Comparison of ENCODE assay signal across 10 cellular contexts in genomic region chr15:84752195-84752594, GRCh38. TPM values are rescaled to one million over a fixed set of nuclear protein-coding genes. Genes with fewer than 3 reads are reported as not detected.
DNase-seq lines count a peak whose midpoint lies in the region; ATAC-seq, FAIRE-seq and TF ChIP-seq lines count a peak whose summit lies in the region.
"Had no signal": no experiment of that assay in that cellular context is flagged by ENCODE, and none has a peak within 500 bp of the region (broad histone marks: within the 10 kb centered on the region; RNA-seq: fewer than 3 reads in every experiment).

No MANE protein-coding gene starts in this region.

- H3K27ac ChIP-seq in smooth muscle cell (ENCODE audit: low read depth), result peak overlapping the region; percentile 30
- H3K27ac ChIP-seq: cardiac muscle cell had no signal

- CTCF ChIA-PET in activated CD4-positive, alpha-beta T cell treated with anti-CD3 and anti-CD28 coated beads for 36 hours (lab: Charles Lee), result interaction anchor here (0.6 to 1.3 kb wide), 6 partner anchors 8 to 163 kb away, joined by 3 to 5 read pairs (median 4); no protein-coding TSS in a partner anchor

- peak overlapping the region; percentile 10 for H3K27ac Mint-ChIP-seq in activated CD4-positive, alpha-beta T cell treated with anti-CD3 and anti-CD28 coated beads for 36 hours
- peak overlapping the region; percentile 18 for H3K27ac Mint-ChIP-seq in glutamatergic neuron (ENCODE audit: unreplicated experiment)

- H3K36me3 ChIP-seq in smooth muscle cell (ENCODE audit: low read depth), result no peaks in the 10 kb centered on the region
- H3K36me3 ChIP-seq: cardiac muscle cell had no signal

- no peak overlapping the region for H3K4me3 ChIP-seq in smooth muscle cell
- H3K4me3 ChIP-seq: cardiac muscle cell had no signal

- POLR2A ChIA-PET in activated CD4-positive, alpha-beta T cell treated with anti-CD3 and anti-CD28 coated beads for 36 hours (lab: Charles Lee), result interaction anchor here (0.7 kb wide), 1 partner anchor 18 kb away, joined by 4 read pairs; no protein-coding TSS in a partner anchor

- no peaks in the 10 kb centered on the region for H3K9me3 ChIP-seq in smooth muscle cell (replicated peaks; ENCODE audit: low read depth)

- TF ChIP-seq CTCF in glutamatergic neuron (IDR thresholded peaks at IDR 0.05; ENCODE audit: partially characterized antibody, unreplicated experiment), result no peak
- TF ChIP-seq CTCF in smooth muscle cell (IDR thresholded peaks at IDR 0.05; ENCODE audit: borderline replicate concordance, insufficient read depth, poor library complexity, severe bottlenecking), result no peak

- H3K9ac ChIP-seq in smooth muscle cell (ENCODE audit: low read depth), result no peak overlapping the region

- H3F3A ChIP-seq in smooth muscle cell (ENCODE audit: low read depth), result no peaks in the 10 kb centered on the region

- H3K4me2 ChIP-seq in smooth muscle cell, result peak overlapping the region; percentile 19

- H3K4me1 ChIP-seq in smooth muscle cell (ENCODE audit: low read depth), result peaks cover 18% of the 10 kb centered on the region

- peaks cover 2% of the 10 kb centered on the region for H3K9me3 Mint-ChIP-seq in activated CD4-positive, alpha-beta T cell treated with anti-CD3 and anti-CD28 coated beads for 36 hours (ENCODE audit: low read depth)
- peaks cover 18% of the 10 kb centered on the region for H3K9me3 Mint-ChIP-seq in glutamatergic neuron (ENCODE audit: unreplicated experiment)

- ATAC-seq in activated CD4-positive, alpha-beta T cell treated with anti-CD3 and anti-CD28 coated beads for 36 hours, result no peak
- no peak for ATAC-seq in left lobe of liver

- H4K20me1 ChIP-seq in smooth muscle cell (ENCODE audit: low read depth), result peaks cover 80% of the 10 kb centered on the region

- no peak overlapping the region for H2AFZ ChIP-seq in smooth muscle cell (ENCODE audit: low read depth)

- intact Hi-C loops in activated CD4-positive, alpha-beta T cell treated with anti-CD3 and anti-CD28 coated beads for 36 hours (cut with DNase I, micrococcal nuclease), result no loop called here

- 56% methylated on average over 1 of the region's 1 CpG for WGBS in smooth muscle cell (ENCODE audit: low lambda C conversion rate)

- no peak overlapping the region for H3K4me3 Mint-ChIP-seq in activated CD4-positive, alpha-beta T cell treated with anti-CD3 and anti-CD28 coated beads for 36 hours
- H3K4me3 Mint-ChIP-seq in glutamatergic neuron (ENCODE audit: unreplicated experiment), result peak overlapping the region; percentile 75

- no peaks in the 10 kb centered on the region for H3K27me3 Mint-ChIP-seq in activated CD4-positive, alpha-beta T cell treated with anti-CD3 and anti-CD28 coated beads for 36 hours
- H3K27me3 Mint-ChIP-seq in glutamatergic neuron (ENCODE audit: unreplicated experiment), result peaks cover 13% of the 10 kb centered on the region

- H3K79me2 ChIP-seq in smooth muscle cell (ENCODE audit: low read depth), result peaks cover 84% of the 10 kb centered on the region

- peaks cover 32% of the 10 kb centered on the region for H3K36me3 Mint-ChIP-seq in activated CD4-positive, alpha-beta T cell treated with anti-CD3 and anti-CD28 coated beads for 36 hours (ENCODE audit: low read depth)
- H3K36me3 Mint-ChIP-seq in glutamatergic neuron (ENCODE audit: unreplicated experiment), result no peaks in the 10 kb centered on the region

- FAIRE-seq in RCC 7860 (lab: Jason Lieb, UNC), result peak; percentile 32

- no peak for DNase-seq in activated CD4-positive, alpha-beta T cell treated with anti-CD3 and anti-CD28 coated beads for 36 hours
- no peak for DNase-seq in activated CD4-positive, alpha-beta T cell treated with anti-CD3 and anti-CD28 coated beads, Interleukin-2, amount 50 U/mL, for 1 hour
- peak; percentile 9 for DNase-seq in RCC 7860 (ENCODE audit: low spot score)
- DNase-seq in glutamatergic neuron, result no peak
- no peak for DNase-seq in smooth muscle cell (lab: John Stamatoyannopoulos, UW; ENCODE audit: unreplicated experiment)
- DNase-seq in NCI-H2171 (lab: John Stamatoyannopoulos, UW), result no peak
- DNase-seq in mesenteric fat pad (ENCODE audit: low spot score), result no peak
- no peak for DNase-seq in left lobe of liver (ENCODE audit: low spot score)
- DNase-seq: NCI-H1417 treated with DMSO at 0.1 percent for 48 hours had no signal

- peaks cover 63% of the 10 kb centered on the region for H3K4me1 Mint-ChIP-seq in activated CD4-positive, alpha-beta T cell treated with anti-CD3 and anti-CD28 coated beads for 36 hours
- H3K4me1 Mint-ChIP-seq in glutamatergic neuron (ENCODE audit: low read depth, unreplicated experiment), result peaks cover 43% of the 10 kb centered on the region

- no peaks in the 10 kb centered on the region for H3K27me3 ChIP-seq in smooth muscle cell (ENCODE audit: low read depth)
- H3K27me3 ChIP-seq: cardiac muscle cell had no signal

RNA-seq across cellular contexts. Expression of gene ZNF592, which starts 3.8 kb away (rescaled TPM):
- 10 to 100 TPM; 25.5 to 30.8 TPM for total RNA-seq in activated CD4-positive, alpha-beta T cell treated with anti-CD3 and anti-CD28 coated beads for 36 hours
- 42.3 TPM for total RNA-seq in glutamatergic neuron (ENCODE audit: unreplicated experiment)
- total RNA-seq in smooth muscle cell, result 7.7 and 10.7 TPM in 2 replicates
- polyA plus RNA-seq in smooth muscle cell, result 10.8 and 15.7 TPM in 2 replicates
- total RNA-seq in mesenteric fat pad, result 30.1 TPM
- 14.5 TPM for total RNA-seq in left lobe of liver

RNA-seq across cellular contexts. Expression of gene SEC11A, which starts 36.3 kb away (rescaled TPM):
- 100 to 1,000 TPM in 1 of 2 experiments, 10 to 100 TPM in 1; 66.6 to 111 TPM for total RNA-seq in activated CD4-positive, alpha-beta T cell treated with anti-CD3 and anti-CD28 coated beads for 36 hours
- total RNA-seq in glutamatergic neuron (ENCODE audit: unreplicated experiment), result 84.3 TPM
- total RNA-seq in smooth muscle cell, result 276 and 305 TPM in 2 replicates
- 228 and 236 TPM in 2 replicates for polyA plus RNA-seq in smooth muscle cell
- total RNA-seq in mesenteric fat pad, result 142 TPM
- 59.0 TPM for total RNA-seq in left lobe of liver
